In genomic region chr2:226699321-226699720, GRCh38 we compare ENCODE assay signal across 10 cellular contexts.
DNase-seq lines count a peak whose midpoint lies in the region; ATAC-seq, FAIRE-seq and TF ChIP-seq lines count a peak whose summit lies in the region.
"Had no signal": no experiment of that assay in that cellular context is flagged by ENCODE, and none has a peak within 500 bp of the region (broad histone marks: within the 10 kb centered on the region; RNA-seq: fewer than 3 reads in every experiment).

No MANE protein-coding gene starts in this region.

- H3K9me3 ChIP-seq in astrocyte (ENCODE audit: insufficient read depth, low read depth, low read length), result no peaks in the 10 kb centered on the region

- H3K27ac ChIP-seq in astrocyte (ENCODE audit: low read depth, low read length), result no peak overlapping the region

- ATAC-seq in left cardiac atrium (peak; percentile 94 to 97), HG02759 (IDR thresholded peaks at IDR 0.05; ENCODE audit: unreplicated experiment) (no peak), GM19324 (IDR thresholded peaks at IDR 0.05; ENCODE audit: low FRiP score, unreplicated experiment) (no peak)
- peak; percentile 23 for ATAC-seq in stimulated activated naive CD8-positive, alpha-beta T cell treated with anti-CD3 and anti-CD28 coated beads, Interleukin-15, Interleukin-2, amounts not matched to agents 100 U/mL and 50 U/mL, for 24 hours

- FAIRE-seq in H54 (lab: Jason Lieb, UNC), result peak; percentile 58
- FAIRE-seq in astrocyte (lab: Jason Lieb, UNC), result no peak
- FAIRE-seq in GM19239 (lab: Jason Lieb, UNC), result no peak
- FAIRE-seq: colon had no signal

- H3K9ac ChIP-seq in astrocyte (ENCODE audit: low read length), result no peak overlapping the region

- intact Hi-C loops in left cardiac atrium (cut with DNase I), result loop anchor here in 1 of 2 donors (5.0 kb wide), 1 partner anchor 52 kb away; no protein-coding TSS in a partner anchor

- H3K4me2 ChIP-seq in astrocyte (ENCODE audit: low read length), result no peak overlapping the region

- H3K36me3 ChIP-seq in astrocyte (ENCODE audit: insufficient read depth, low read length), result no peaks in the 10 kb centered on the region

- H3K4me3 Mint-ChIP-seq in astrocyte (ENCODE audit: unreplicated experiment), result no peak overlapping the region

- no peaks in the 10 kb centered on the region for H3K27me3 Mint-ChIP-seq in astrocyte (ENCODE audit: low read depth, unreplicated experiment)

- H4K20me1 ChIP-seq in astrocyte (ENCODE audit: insufficient read depth, low read length), result no peaks in the 10 kb centered on the region

- no peak overlapping the region for H3K4me3 ChIP-seq in astrocyte (ENCODE audit: insufficient read depth, low read depth, low read length)

- no peaks in the 10 kb centered on the region for H3K4me1 ChIP-seq in astrocyte (ENCODE audit: insufficient read depth, low read length)

- no peak overlapping the region for H2AFZ ChIP-seq in astrocyte (ENCODE audit: low read depth, low read length)

- no peak for TF ChIP-seq CTCF in astrocyte (IDR thresholded peaks at IDR 0.05; ENCODE audit: insufficient read depth, low read depth, low read length)

- H3K4me1 Mint-ChIP-seq in astrocyte (ENCODE audit: low read depth, unreplicated experiment), result peaks cover 29% of the 10 kb centered on the region

- H3K9me3 Mint-ChIP-seq in astrocyte (ENCODE audit: unreplicated experiment), result no peaks in the 10 kb centered on the region

- no peak overlapping the region for H3K27ac Mint-ChIP-seq in astrocyte (ENCODE audit: unreplicated experiment)

- no peaks in the 10 kb centered on the region for H3K79me2 ChIP-seq in astrocyte (ENCODE audit: insufficient read depth, low read length)

- H3K27me3 ChIP-seq in astrocyte (ENCODE audit: insufficient read depth, low read length), result no peaks in the 10 kb centered on the region

- peaks cover 3% of the 10 kb centered on the region for H3K36me3 Mint-ChIP-seq in astrocyte (ENCODE audit: low read depth, unreplicated experiment)

- no peak for TF ChIP-seq POLR2A in H54 (IDR thresholded peaks at IDR 0.05; ENCODE audit: low read depth, low read length)

- DNase-seq in H54 (ENCODE audit: insufficient read length, low spot score) (peak; percentile 9), astrocyte (ENCODE audit: low read depth) (peak; percentile 40), left cardiac atrium (peak; percentile 80), DMS79 (lab: John Stamatoyannopoulos, UW) (no peak), GM19239 (ENCODE audit: insufficient read length, low spot score) (no peak)
- no peak for DNase-seq in stimulated activated naive CD8-positive, alpha-beta T cell treated with anti-CD3 and anti-CD28 coated beads, Interleukin-15, Interleukin-2, amounts not matched to agents 100 U/mL and 50 U/mL, for 24 hours
- DNase-seq: NCI-H2029 had no signal

Comparison
In these comparisons a context has a peak if more than half of its experiments do, and no peak if none do; other contexts are left out.
1. DNase-seq: peak in H54 (single experiment), astrocyte (single experiment) and left cardiac atrium (single experiment); none in stimulated activated naive CD8-positive, alpha-beta T cell treated with anti-CD3 and anti-CD28 coated beads, Interleukin-15, Interleukin-2, amounts not matched to agents 100 U/mL and 50 U/mL, for 24 hours (single experiment), DMS79 (single experiment) and GM19239 (single experiment).
2. ATAC-seq: peak in left cardiac atrium (2 of 2) and stimulated activated naive CD8-positive, alpha-beta T cell treated with anti-CD3 and anti-CD28 coated beads, Interleukin-15, Interleukin-2, amounts not matched to agents 100 U/mL and 50 U/mL, for 24 hours (single experiment); none in HG02759 (single experiment) and GM19324 (single experiment).